ENCODE assay signal across 1 cellular context in the genomic region with DNA sequence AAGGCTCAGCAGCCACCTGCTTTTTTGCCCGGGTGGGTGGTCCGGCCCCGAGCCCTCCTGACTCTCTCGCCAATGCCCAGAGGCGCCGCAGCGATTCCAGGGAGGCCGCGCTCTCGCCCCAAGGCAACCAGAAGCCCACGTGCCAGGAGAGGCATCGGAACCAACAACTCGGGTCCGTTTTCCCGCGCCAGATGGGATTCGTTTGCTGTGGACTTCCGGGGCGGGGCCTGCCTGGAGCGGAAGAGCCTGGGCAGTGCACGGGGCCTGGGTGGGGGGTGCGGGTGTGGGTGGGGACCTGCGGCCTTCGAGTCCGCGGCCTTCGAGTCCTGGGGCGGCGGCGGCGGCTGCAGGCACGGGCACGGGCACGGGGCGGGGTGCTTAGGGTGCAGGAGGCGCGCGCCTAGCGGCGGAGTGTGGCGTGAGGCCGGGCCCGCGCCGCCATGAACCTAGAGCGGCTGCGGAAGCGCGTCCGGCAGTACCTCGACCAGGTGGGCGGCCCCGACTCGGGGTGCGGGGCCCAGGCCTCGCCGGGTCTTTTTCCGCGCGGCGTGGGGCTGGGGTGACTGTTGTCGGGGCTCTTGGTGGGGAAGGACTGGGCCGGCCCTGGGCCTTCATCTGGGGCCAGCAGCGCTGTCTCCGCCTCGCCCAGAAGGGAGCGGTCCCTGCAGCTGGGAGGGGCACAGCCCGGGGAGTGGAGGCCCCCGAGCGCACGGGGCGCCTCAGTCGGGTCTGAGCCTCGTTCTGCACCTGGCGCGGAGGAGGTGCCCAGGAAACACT.
A peak's percentile ranks its signal among the peaks of the same experiment; 100 is the strongest.
TF ChIP-seq lines count a peak whose summit lies in the region.

A gene with protein sequence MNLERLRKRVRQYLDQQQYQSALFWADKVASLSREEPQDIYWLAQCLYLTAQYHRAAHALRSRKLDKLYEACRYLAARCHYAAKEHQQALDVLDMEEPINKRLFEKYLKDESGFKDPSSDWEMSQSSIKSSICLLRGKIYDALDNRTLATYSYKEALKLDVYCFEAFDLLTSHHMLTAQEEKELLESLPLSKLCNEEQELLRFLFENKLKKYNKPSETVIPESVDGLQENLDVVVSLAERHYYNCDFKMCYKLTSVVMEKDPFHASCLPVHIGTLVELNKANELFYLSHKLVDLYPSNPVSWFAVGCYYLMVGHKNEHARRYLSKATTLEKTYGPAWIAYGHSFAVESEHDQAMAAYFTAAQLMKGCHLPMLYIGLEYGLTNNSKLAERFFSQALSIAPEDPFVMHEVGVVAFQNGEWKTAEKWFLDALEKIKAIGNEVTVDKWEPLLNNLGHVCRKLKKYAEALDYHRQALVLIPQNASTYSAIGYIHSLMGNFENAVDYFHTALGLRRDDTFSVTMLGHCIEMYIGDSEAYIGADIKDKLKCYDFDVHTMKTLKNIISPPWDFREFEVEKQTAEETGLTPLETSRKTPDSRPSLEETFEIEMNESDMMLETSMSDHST (plus strand): TSS at position 253 of the 777 bp plus-strand sequence. CDS start 188 bp downstream, at position 441.

TF ChIP-seq in HepG2, 621 proteins besides CTCF, POLR2A, EP300 and RAD21 (continued from another document and continues in another):
- TF ChIP-seq, protein P1, sequence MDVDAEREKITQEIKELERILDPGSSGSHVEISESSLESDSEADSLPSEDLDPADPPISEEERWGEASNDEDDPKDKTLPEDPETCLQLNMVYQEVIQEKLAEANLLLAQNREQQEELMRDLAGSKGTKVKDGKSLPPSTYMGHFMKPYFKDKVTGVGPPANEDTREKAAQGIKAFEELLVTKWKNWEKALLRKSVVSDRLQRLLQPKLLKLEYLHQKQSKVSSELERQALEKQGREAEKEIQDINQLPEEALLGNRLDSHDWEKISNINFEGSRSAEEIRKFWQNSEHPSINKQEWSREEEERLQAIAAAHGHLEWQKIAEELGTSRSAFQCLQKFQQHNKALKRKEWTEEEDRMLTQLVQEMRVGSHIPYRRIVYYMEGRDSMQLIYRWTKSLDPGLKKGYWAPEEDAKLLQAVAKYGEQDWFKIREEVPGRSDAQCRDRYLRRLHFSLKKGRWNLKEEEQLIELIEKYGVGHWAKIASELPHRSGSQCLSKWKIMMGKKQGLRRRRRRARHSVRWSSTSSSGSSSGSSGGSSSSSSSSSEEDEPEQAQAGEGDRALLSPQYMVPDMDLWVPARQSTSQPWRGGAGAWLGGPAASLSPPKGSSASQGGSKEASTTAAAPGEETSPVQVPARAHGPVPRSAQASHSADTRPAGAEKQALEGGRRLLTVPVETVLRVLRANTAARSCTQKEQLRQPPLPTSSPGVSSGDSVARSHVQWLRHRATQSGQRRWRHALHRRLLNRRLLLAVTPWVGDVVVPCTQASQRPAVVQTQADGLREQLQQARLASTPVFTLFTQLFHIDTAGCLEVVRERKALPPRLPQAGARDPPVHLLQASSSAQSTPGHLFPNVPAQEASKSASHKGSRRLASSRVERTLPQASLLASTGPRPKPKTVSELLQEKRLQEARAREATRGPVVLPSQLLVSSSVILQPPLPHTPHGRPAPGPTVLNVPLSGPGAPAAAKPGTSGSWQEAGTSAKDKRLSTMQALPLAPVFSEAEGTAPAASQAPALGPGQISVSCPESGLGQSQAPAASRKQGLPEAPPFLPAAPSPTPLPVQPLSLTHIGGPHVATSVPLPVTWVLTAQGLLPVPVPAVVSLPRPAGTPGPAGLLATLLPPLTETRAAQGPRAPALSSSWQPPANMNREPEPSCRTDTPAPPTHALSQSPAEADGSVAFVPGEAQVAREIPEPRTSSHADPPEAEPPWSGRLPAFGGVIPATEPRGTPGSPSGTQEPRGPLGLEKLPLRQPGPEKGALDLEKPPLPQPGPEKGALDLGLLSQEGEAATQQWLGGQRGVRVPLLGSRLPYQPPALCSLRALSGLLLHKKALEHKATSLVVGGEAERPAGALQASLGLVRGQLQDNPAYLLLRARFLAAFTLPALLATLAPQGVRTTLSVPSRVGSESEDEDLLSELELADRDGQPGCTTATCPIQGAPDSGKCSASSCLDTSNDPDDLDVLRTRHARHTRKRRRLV (CRISPR knock-in tag; IDR thresholded peaks at IDR 0.05), result 0 out of 2 replicates have a peak, but pooled peaks have one; percentile 44
- peak; percentile 78; the same call in 1 of the 2 replicates for TF ChIP-seq ZFP41 (CRISPR knock-in tag; IDR thresholded peaks at IDR 0.05; ENCODE audit: borderline replicate concordance)
- TF ChIP-seq TP53 (CRISPR knock-in tag; conservative IDR thresholded peaks at IDR 0.05), result peak; percentile 60; the same call in 1 of the 2 replicates
- peak; percentile 48; the same call in 1 of the 2 replicates for TF ChIP-seq ZNF121 (CRISPR knock-in tag; IDR thresholded peaks at IDR 0.05)
- no peak for TF ChIP-seq JUN (CRISPR knock-in tag; IDR thresholded peaks at IDR 0.05)
- no peak for TF ChIP-seq PAX8 (CRISPR knock-in tag; IDR thresholded peaks at IDR 0.05; ENCODE audit: borderline replicate concordance)
- TF ChIP-seq NCOR1 (IDR thresholded peaks at IDR 0.05; ENCODE audit: borderline replicate concordance, low read length), result no peak
- TF ChIP-seq SAP130 (CRISPR knock-in tag; IDR thresholded peaks at IDR 0.05; ENCODE audit: low read depth), result peak; percentile 80
- no peak for TF ChIP-seq NR2F6 (IDR thresholded peaks at IDR 0.05)
- TF ChIP-seq NR2F6 (CRISPR knock-in tag; IDR thresholded peaks at IDR 0.05), result no peak
- TF ChIP-seq JDP2 (CRISPR knock-in tag; IDR thresholded peaks at IDR 0.05; ENCODE audit: borderline replicate concordance), result peak; percentile 59; the same call in 1 of the 2 replicates
- TF ChIP-seq TBP (CRISPR knock-in tag; IDR thresholded peaks at IDR 0.05), result no peak
- TF ChIP-seq, protein P2, sequence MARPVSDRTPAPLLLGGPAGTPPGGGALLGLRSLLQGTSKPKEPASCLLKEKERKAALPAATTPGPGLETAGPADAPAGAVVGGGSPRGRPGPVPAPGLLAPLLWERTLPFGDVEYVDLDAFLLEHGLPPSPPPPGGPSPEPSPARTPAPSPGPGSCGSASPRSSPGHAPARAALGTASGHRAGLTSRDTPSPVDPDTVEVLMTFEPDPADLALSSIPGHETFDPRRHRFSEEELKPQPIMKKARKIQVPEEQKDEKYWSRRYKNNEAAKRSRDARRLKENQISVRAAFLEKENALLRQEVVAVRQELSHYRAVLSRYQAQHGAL (CRISPR knock-in tag; IDR thresholded peaks at IDR 0.05; ENCODE audit: not compliant biosample characterization), result no peak
- no peak for TF ChIP-seq ZNF569 (CRISPR knock-in tag; IDR thresholded peaks at IDR 0.05; ENCODE audit: borderline replicate concordance)
- peak; percentile 58; the same call in 1 of the 2 replicates for TF ChIP-seq HDAC2 (CRISPR knock-in tag; IDR thresholded peaks at IDR 0.05)
- no peak for TF ChIP-seq SOX13 (IDR thresholded peaks at IDR 0.05)
- TF ChIP-seq SOX13 (CRISPR knock-in tag; conservative IDR thresholded peaks at IDR 0.05 in 1 of 2, IDR thresholded peaks at IDR 0.05 in 1 of 2), result 0 out of 4 replicates have a peak, but pooled peaks of 1 of the 2 experiments have one; percentile 35
- no peak; the same call in 1 of the 2 replicates for TF ChIP-seq GATA4 (IDR thresholded peaks at IDR 0.05; ENCODE audit: borderline replicate concordance, low read depth)
- TF ChIP-seq ZBTB42 (CRISPR knock-in tag; IDR thresholded peaks at IDR 0.05), result peak; percentile 94
- TF ChIP-seq THYN1 (CRISPR knock-in tag; IDR thresholded peaks at IDR 0.05; ENCODE audit: borderline replicate concordance, low read depth), result no peak
- TF ChIP-seq MTA1 (CRISPR knock-in tag; IDR thresholded peaks at IDR 0.05; ENCODE audit: borderline replicate concordance), result peak; percentile 65; the same call in 1 of the 2 replicates
- peak; percentile 73; the same call in 1 of the 2 replicates for TF ChIP-seq TARDBP (CRISPR knock-in tag; IDR thresholded peaks at IDR 0.05)
- TF ChIP-seq KLF15 (CRISPR knock-in tag; IDR thresholded peaks at IDR 0.05; ENCODE audit: borderline replicate concordance), result peak; percentile 38; the same call in 1 of the 2 replicates
- no peak for TF ChIP-seq TBX3 (IDR thresholded peaks at IDR 0.05; ENCODE audit: borderline replicate concordance)
- TF ChIP-seq, protein P3, sequence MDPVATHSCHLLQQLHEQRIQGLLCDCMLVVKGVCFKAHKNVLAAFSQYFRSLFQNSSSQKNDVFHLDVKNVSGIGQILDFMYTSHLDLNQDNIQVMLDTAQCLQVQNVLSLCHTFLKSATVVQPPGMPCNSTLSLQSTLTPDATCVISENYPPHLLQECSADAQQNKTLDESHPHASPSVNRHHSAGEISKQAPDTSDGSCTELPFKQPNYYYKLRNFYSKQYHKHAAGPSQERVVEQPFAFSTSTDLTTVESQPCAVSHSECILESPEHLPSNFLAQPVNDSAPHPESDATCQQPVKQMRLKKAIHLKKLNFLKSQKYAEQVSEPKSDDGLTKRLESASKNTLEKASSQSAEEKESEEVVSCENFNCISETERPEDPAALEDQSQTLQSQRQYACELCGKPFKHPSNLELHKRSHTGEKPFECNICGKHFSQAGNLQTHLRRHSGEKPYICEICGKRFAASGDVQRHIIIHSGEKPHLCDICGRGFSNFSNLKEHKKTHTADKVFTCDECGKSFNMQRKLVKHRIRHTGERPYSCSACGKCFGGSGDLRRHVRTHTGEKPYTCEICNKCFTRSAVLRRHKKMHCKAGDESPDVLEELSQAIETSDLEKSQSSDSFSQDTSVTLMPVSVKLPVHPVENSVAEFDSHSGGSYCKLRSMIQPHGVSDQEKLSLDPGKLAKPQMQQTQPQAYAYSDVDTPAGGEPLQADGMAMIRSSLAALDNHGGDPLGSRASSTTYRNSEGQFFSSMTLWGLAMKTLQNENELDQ (CRISPR knock-in tag; IDR thresholded peaks at IDR 0.05; ENCODE audit: borderline replicate concordance), result 0 out of 2 replicates have a peak, but pooled peaks have one; percentile 49
- no peak for TF ChIP-seq BCL6 (CRISPR knock-in tag; IDR thresholded peaks at IDR 0.05)
- no peak for TF ChIP-seq TAF15 (IDR thresholded peaks at IDR 0.05; ENCODE audit: low read depth, low read length, poor library complexity, severe bottlenecking)
- TF ChIP-seq SNAPC2 (CRISPR knock-in tag; IDR thresholded peaks at IDR 0.05), result peak; percentile 83; the same call in 1 of the 2 replicates
- peak; percentile 73 for TF ChIP-seq DMAP1 (CRISPR knock-in tag; IDR thresholded peaks at IDR 0.05)
- TF ChIP-seq, protein P4, sequence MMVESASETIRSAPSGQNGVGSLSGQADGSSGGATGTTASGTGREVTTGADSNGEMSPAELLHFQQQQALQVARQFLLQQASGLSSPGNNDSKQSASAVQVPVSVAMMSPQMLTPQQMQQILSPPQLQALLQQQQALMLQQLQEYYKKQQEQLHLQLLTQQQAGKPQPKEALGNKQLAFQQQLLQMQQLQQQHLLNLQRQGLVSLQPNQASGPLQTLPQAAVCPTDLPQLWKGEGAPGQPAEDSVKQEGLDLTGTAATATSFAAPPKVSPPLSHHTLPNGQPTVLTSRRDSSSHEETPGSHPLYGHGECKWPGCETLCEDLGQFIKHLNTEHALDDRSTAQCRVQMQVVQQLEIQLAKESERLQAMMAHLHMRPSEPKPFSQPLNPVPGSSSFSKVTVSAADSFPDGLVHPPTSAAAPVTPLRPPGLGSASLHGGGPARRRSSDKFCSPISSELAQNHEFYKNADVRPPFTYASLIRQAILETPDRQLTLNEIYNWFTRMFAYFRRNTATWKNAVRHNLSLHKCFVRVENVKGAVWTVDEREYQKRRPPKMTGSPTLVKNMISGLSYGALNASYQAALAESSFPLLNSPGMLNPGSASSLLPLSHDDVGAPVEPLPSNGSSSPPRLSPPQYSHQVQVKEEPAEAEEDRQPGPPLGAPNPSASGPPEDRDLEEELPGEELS (CRISPR knock-in tag; IDR thresholded peaks at IDR 0.05), result peak; percentile 38; the same call in 1 of the 2 replicates
- TF ChIP-seq, protein P5, sequence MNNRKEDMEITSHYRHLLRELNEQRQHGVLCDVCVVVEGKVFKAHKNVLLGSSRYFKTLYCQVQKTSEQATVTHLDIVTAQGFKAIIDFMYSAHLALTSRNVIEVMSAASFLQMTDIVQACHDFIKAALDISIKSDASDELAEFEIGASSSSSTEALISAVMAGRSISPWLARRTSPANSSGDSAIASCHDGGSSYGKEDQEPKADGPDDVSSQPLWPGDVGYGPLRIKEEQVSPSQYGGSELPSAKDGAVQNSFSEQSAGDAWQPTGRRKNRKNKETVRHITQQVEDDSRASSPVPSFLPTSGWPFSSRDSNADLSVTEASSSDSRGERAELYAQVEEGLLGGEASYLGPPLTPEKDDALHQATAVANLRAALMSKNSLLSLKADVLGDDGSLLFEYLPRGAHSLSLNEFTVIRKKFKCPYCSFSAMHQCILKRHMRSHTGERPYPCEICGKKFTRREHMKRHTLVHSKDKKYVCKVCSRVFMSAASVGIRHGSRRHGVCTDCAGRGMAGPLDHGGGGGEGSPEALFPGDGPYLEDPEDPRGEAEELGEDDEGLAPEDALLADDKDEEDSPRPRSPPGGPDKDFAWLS (CRISPR knock-in tag; IDR thresholded peaks at IDR 0.05; ENCODE audit: borderline replicate concordance), result no peak
- TF ChIP-seq, protein P6, sequence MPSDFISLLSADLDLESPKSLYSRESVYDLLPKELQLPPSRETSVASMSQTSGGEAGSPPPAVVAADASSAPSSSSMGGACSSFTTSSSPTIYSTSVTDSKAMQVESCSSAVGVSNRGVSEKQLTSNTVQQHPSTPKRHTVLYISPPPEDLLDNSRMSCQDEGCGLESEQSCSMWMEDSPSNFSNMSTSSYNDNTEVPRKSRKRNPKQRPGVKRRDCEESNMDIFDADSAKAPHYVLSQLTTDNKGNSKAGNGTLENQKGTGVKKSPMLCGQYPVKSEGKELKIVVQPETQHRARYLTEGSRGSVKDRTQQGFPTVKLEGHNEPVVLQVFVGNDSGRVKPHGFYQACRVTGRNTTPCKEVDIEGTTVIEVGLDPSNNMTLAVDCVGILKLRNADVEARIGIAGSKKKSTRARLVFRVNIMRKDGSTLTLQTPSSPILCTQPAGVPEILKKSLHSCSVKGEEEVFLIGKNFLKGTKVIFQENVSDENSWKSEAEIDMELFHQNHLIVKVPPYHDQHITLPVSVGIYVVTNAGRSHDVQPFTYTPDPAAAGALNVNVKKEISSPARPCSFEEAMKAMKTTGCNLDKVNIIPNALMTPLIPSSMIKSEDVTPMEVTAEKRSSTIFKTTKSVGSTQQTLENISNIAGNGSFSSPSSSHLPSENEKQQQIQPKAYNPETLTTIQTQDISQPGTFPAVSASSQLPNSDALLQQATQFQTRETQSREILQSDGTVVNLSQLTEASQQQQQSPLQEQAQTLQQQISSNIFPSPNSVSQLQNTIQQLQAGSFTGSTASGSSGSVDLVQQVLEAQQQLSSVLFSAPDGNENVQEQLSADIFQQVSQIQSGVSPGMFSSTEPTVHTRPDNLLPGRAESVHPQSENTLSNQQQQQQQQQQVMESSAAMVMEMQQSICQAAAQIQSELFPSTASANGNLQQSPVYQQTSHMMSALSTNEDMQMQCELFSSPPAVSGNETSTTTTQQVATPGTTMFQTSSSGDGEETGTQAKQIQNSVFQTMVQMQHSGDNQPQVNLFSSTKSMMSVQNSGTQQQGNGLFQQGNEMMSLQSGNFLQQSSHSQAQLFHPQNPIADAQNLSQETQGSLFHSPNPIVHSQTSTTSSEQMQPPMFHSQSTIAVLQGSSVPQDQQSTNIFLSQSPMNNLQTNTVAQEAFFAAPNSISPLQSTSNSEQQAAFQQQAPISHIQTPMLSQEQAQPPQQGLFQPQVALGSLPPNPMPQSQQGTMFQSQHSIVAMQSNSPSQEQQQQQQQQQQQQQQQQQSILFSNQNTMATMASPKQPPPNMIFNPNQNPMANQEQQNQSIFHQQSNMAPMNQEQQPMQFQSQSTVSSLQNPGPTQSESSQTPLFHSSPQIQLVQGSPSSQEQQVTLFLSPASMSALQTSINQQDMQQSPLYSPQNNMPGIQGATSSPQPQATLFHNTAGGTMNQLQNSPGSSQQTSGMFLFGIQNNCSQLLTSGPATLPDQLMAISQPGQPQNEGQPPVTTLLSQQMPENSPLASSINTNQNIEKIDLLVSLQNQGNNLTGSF (CRISPR knock-in tag; IDR thresholded peaks at IDR 0.05), result peak; percentile 90; the same call in 1 of the 2 replicates
- no peak for TF ChIP-seq FOXA1 (IDR thresholded peaks at IDR 0.05)
- TF ChIP-seq FOXA1 (CRISPR knock-in tag; IDR thresholded peaks at IDR 0.05), result peak; percentile 38; the same call in 1 of the 2 replicates
